1 cellular context compared by ENCODE assay signal in genomic region chr4:6574747-6575502, GRCh38.
A peak's percentile ranks its signal among the peaks of the same experiment; 100 is the strongest.
TF ChIP-seq lines count a peak whose summit lies in the region.

MAN2B2 (plus strand) TSS chr4:6575189; CDS start chr4:6575211, 22 bp downstream.

TF ChIP-seq in IMR-90, 13 proteins besides CTCF, POLR2A, EP300 and RAD21:
- TF ChIP-seq MAZ (IDR thresholded peaks at IDR 0.05; ENCODE audit: borderline replicate concordance, low read depth, low read length) (peak; percentile 81; the same call in 1 of the 2 replicates), BHLHE40 (IDR thresholded peaks at IDR 0.05; ENCODE audit: low read depth, low read length) (no peak), SMC3 (IDR thresholded peaks at IDR 0.05; ENCODE audit: low read depth, low read length) (no peak), RCOR1 (IDR thresholded peaks at IDR 0.05; ENCODE audit: insufficient replicate concordance, low read length) (no peak), CHD1 (IDR thresholded peaks at IDR 0.05; ENCODE audit: low read depth, low read length) (no peak), USF2 (IDR thresholded peaks at IDR 0.05; ENCODE audit: low read depth, low read length) (no peak), MXI1 (IDR thresholded peaks at IDR 0.05; ENCODE audit: borderline replicate concordance, low read depth, low read length) (peak; percentile 55; the same call in 1 of the 2 replicates)
